ENCODE assay signal across 21 cellular contexts in the genomic region with DNA sequence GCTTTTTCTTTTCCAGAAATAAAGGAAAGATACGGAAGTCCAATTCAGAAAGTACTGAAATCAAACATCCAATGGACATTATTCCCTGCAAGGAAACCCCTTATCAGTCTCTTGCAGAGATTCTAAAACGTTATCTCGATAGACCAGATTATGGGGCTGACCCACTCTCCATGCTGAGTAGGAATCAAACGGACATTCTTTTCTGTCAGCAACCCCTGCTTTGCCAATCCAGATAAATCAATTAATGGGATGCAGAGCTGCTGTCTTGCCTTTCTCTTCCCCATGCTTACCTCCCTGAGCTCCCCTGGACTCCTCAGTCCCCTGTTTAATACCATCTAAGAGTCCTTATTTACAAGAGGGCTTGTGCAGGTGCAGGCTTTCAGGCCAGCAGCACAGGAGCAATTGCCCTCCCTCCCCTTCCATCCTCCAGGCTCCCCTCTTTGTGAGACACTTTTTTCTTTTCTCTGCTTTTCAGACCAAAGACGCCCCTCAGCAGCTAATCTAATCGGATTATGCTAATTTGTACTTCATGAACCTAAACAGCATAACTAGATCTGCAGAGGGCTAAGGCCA. TPM values are rescaled to one million over a fixed set of nuclear protein-coding genes. Genes with fewer than 3 reads are reported as not detected.
A peak's percentile ranks its signal among the peaks of the same experiment; 100 is the strongest.
DNase-seq lines count a peak whose midpoint lies in the region; ATAC-seq and TF ChIP-seq lines count a peak whose summit lies in the region.
"Had no signal": no experiment of that assay in that cellular context is flagged by ENCODE, and none has a peak within 500 bp of the region (broad histone marks: within the 10 kb centered on the region; RNA-seq: fewer than 3 reads in every experiment).

No MANE protein-coding gene starts in this region.

- H3K79me2 ChIP-seq in H9 (ENCODE audit: insufficient read depth, low read length) (no peaks in the 10 kb centered on the region), neural progenitor cell (ENCODE audit: low read depth) (no peaks in the 10 kb centered on the region)

- H3K27me3 ChIP-seq in H9 (ENCODE audit: insufficient read depth, low read length) (no peaks in the 10 kb centered on the region), neural progenitor cell (peaks cover 92% of the 10 kb centered on the region)
- H3K27me3 ChIP-seq: SJSA1 had no signal

- H4K8ac ChIP-seq in H9 (replicated peaks; ENCODE audit: insufficient read length, low read depth, low read length) = no peak overlapping the region

- H3K23ac ChIP-seq in H9 (ENCODE audit: insufficient read length, low read depth, low read length) = no peak overlapping the region

- no peak overlapping the region for H3T11ph ChIP-seq in H9 (ENCODE audit: low read length)

- no peaks in the 10 kb centered on the region for H4K20me1 ChIP-seq in H9 (ENCODE audit: control insufficient read depth, insufficient read depth, insufficient read length)
- H4K20me1 ChIP-seq in neural progenitor cell (ENCODE audit: low read depth) = peaks cover 7% of the 10 kb centered on the region

- H3K9me3 Mint-ChIP-seq in H9 (no peaks in the 10 kb centered on the region), neural progenitor cell (peaks cover 3% of the 10 kb centered on the region)

- H2BK120ac ChIP-seq in H9 (ENCODE audit: low read depth, low read length, poor library complexity, severe bottlenecking) = no peak overlapping the region

- peaks cover 31 to 61% of the 10 kb centered on the region in 2 experiments for H3K4me1 Mint-ChIP-seq in H9
- peaks cover 45% of the 10 kb centered on the region for H3K4me1 Mint-ChIP-seq in neural progenitor cell

- no peak overlapping the region for H2AK5ac ChIP-seq in H9 (ENCODE audit: insufficient read length, low read length)

- H4K5ac ChIP-seq in H9 (ENCODE audit: insufficient read length, low read depth, low read length) = no peak overlapping the region

- H2BK5ac ChIP-seq in H9 (ENCODE audit: insufficient read length, low read length) = no peak overlapping the region

- ATAC-seq in GM19035 (IDR thresholded peaks at IDR 0.05; ENCODE audit: unreplicated experiment) (no peak), GM18511 (IDR thresholded peaks at IDR 0.05; ENCODE audit: unreplicated experiment) (no peak), GM21825 (IDR thresholded peaks at IDR 0.05; ENCODE audit: unreplicated experiment) (no peak)
- ATAC-seq: A549, Right ventricle myocardium inferior had no signal

- H3K27ac Mint-ChIP-seq in H9 (peak overlapping the region in 2 of 3 experiments; percentile 74 to 88; a peak in 4 of 7 replicates), neural progenitor cell (peak overlapping the region; percentile 95)
- H3K27ac Mint-ChIP-seq: B cell, CD14-positive monocyte had no signal

- no peak for DNase-seq in H9
- peak; percentile 84 for DNase-seq in NCI-H82 (lab: John Stamatoyannopoulos, UW)
- DNase-seq in ecto neural progenitor cell (ENCODE audit: low spot score) = peak; percentile 76
- DNase-seq in neural progenitor cell (ENCODE audit: low spot score) = peak; percentile 92
- DNase-seq in activated naive CD4-positive, alpha-beta T cell treated with anti-CD3 and anti-CD28 coated beads, Interleukin-2, amount 50 U/mL, for 16 hours = no peak
- DNase-seq: DMS79, GOT3, IMR-90, NCI-H1694, NCI-H2081, NCI-H446, NCI-H748 treated with DMSO at 0.1 percent for 48 hours had no signal

- H3K56ac ChIP-seq in H9 (ENCODE audit: insufficient read length, low read depth, low read length) = no peak overlapping the region

- no peak overlapping the region for H3K4ac ChIP-seq in H9 (ENCODE audit: low read depth, low read length)

- H3K14ac ChIP-seq in H9 (ENCODE audit: insufficient read depth, low read length) = no peak overlapping the region

- H3K36me3 Mint-ChIP-seq in H9 (ENCODE audit: insufficient read depth in 1 of 3, low read depth in 3 of 3) (no peaks in the 10 kb centered on the region), neural progenitor cell (no peaks in the 10 kb centered on the region)
- H3K36me3 Mint-ChIP-seq: CD14-positive monocyte had no signal

- H2AFZ ChIP-seq in H9 (ENCODE audit: low read length) (no peak overlapping the region), neural progenitor cell (replicated peaks) (no peak overlapping the region)

- no peak overlapping the region for H3K4me3 ChIP-seq in neural progenitor cell
- H3K4me3 ChIP-seq: A549, SJSA1 had no signal

- H4K91ac ChIP-seq in H9 (ENCODE audit: insufficient read length, low read depth, low read length) = no peak overlapping the region

- H3K36me3 ChIP-seq in neural progenitor cell = no peaks in the 10 kb centered on the region
- H3K36me3 ChIP-seq: SJSA1 had no signal

- H3K4me2 ChIP-seq in H9 (ENCODE audit: insufficient read depth, insufficient read length, low read length) = no peak overlapping the region
- peak overlapping the region; percentile 47 for H3K4me2 ChIP-seq in neural progenitor cell
- H3K4me2 ChIP-seq: A549 had no signal

- H3K27me3 Mint-ChIP-seq in H9 (ENCODE audit: low read depth) (no peaks in the 10 kb centered on the region), neural progenitor cell (ENCODE audit: insufficient read depth, low read depth) (peaks cover 6% of the 10 kb centered on the region)

- TF ChIP-seq CTCF in H9 (conservative IDR thresholded peaks at IDR 0.05) (no peak), neural progenitor cell (IDR thresholded peaks at IDR 0.05) (no peak)

- peaks cover 36% of the 10 kb centered on the region for H3F3A ChIP-seq in neural progenitor cell (ENCODE audit: low read depth)

- no peak overlapping the region for H2BK12ac ChIP-seq in H9 (ENCODE audit: insufficient read length, low read depth, low read length)

- H3K27ac ChIP-seq in H9 (ENCODE audit: insufficient read length, low read depth, low read length) (no peak overlapping the region), neural progenitor cell (no peak overlapping the region)
- H3K27ac ChIP-seq: A549, SJSA1 had no signal

- no peak overlapping the region for H3K18ac ChIP-seq in H9 (ENCODE audit: insufficient read length, low read depth, low read length)

- H3K4me3 Mint-ChIP-seq in H9 = no peak overlapping the region
- H3K4me3 Mint-ChIP-seq in neural progenitor cell = peak overlapping the region; percentile 34
- H3K4me3 Mint-ChIP-seq: B cell, CD14-positive monocyte had no signal

- WGBS in H9 (ENCODE audit: extremely low coverage, insufficient read length, low lambda C conversion rate) = no CpG with 5 or more reads among the region's 6 CpGs

- no peaks in the 10 kb centered on the region for H3K79me1 ChIP-seq in H9 (ENCODE audit: insufficient read depth, low read depth, low read length, poor library complexity, severe bottlenecking)

- H2BK20ac ChIP-seq in H9 (ENCODE audit: low read depth, low read length, poor library complexity, severe bottlenecking) = no peak overlapping the region

- H2BK15ac ChIP-seq in H9 (ENCODE audit: low read depth, low read length) = no peak overlapping the region

- H3K23me2 ChIP-seq in H9 (ENCODE audit: insufficient read length, low read depth, low read length, poor library complexity, severe bottlenecking) = no peaks in the 10 kb centered on the region

- H3K9me3 ChIP-seq in H9 (ENCODE audit: control insufficient read depth, low read depth, low read length) (no peaks in the 10 kb centered on the region), neural progenitor cell (ENCODE audit: low read depth) (no peaks in the 10 kb centered on the region)
- H3K9me3 ChIP-seq: A549, SJSA1 had no signal

- H3K4me1 ChIP-seq in H9 (ENCODE audit: insufficient read depth, low read length) = no peaks in the 10 kb centered on the region
- H3K4me1 ChIP-seq in neural progenitor cell = peaks cover 41% of the 10 kb centered on the region
- H3K4me1 ChIP-seq: SJSA1 had no signal

- no peak overlapping the region for H3K9ac ChIP-seq in H9 (ENCODE audit: extremely low read depth, insufficient read length, low read length)
- no peak overlapping the region for H3K9ac ChIP-seq in neural progenitor cell

RNA-seq across cellular contexts. Expression of a gene that starts 14.2 kb away (rescaled TPM):
- total RNA-seq in H9 (2021) = 0.50 and 1.1 TPM in 2 replicates
- 2.5 TPM in 1 of 2 replicates, not detected in the other for total RNA-seq in neural progenitor cell (ENCODE audit: low replicate concordance)
- total RNA-seq: IMR-90, MCF 10A, Right ventricle myocardium inferior, SJSA1 had no signal

RNA-seq across cellular contexts. Expression of a gene that starts 17.9 kb away (rescaled TPM):
- total RNA-seq in H9 (2021) (14.5 and 17.1 TPM in 2 replicates), neural progenitor cell (ENCODE audit: low replicate concordance) (20.2 and 21.1 TPM in 2 replicates)

Comparison
In these comparisons a context has a peak if more than half of its experiments do, and no peak if none do; other contexts are left out.
1. DNase-seq: peak in NCI-H82 (single experiment), ecto neural progenitor cell (single experiment) and neural progenitor cell (single experiment); none in H9 (single experiment) and activated naive CD4-positive, alpha-beta T cell treated with anti-CD3 and anti-CD28 coated beads, Interleukin-2, amount 50 U/mL, for 16 hours (single experiment).